In the genomic region with DNA sequence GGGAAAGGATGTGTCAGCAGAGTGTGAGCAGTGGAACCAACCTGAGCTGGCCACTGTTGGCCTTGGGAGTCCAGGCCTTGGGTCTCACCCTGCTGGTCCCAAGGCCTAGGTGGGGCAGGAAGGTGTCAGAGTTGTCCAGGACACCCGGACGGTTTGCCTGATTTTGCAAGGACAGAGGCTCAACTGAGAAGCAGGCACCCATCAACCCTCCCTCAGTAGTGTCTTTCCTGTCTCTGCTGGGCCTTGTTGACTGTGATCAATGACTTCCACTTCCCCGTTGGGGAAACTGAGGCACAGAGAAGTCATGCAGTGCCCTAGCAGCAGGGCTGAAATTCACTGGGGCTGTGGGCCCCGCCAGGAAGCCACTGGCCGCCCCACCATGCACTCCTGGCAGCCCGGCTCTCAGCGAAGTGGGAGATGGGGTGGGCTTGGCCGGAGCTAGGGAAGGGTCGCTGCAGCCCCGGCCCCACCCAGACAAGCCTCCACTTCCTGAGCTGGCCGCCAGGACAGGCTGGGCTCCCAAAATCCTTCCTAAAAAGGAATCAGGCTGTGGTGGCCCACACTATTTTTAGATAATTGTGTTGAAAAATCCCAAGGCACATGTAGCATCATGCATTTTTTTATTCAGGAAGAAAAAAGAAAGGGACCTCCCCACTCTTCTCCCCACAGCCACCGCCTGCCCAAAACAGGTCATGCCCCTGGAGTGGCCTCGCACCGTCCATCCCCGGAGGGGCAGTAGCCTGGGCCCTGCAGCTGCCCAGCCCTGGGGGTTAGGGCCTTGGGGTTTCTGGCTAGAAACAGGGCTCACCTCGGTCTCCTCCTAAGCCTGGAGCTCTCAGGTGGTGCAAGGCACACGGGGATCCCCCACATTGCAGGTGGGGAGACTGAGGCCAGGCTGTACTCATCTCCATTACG, we compare ENCODE assay signal across 28 cellular contexts.
DNase-seq lines count a peak whose midpoint lies in the region; ATAC-seq, FAIRE-seq and TF ChIP-seq lines count a peak whose summit lies in the region.
"Had no signal": no experiment of that assay in that cellular context is flagged by ENCODE, and none has a peak within 500 bp of the region (broad histone marks: within the 10 kb centered on the region; RNA-seq: fewer than 3 reads in every experiment).

No MANE protein-coding gene starts in this region.

- H3K9me3 ChIP-seq in SK-N-SH = no peaks in the 10 kb centered on the region
- H3K9me3 ChIP-seq in mucosa of descending colon = no peaks in the 10 kb centered on the region
- peaks cover 0 to 7% of the 10 kb centered on the region in 2 donors for H3K9me3 ChIP-seq in stomach smooth muscle (ENCODE audit: control insufficient read depth in 2 of 2, low read length in 2 of 2)

- DNase-seq in SK-N-SH (no peak), coronary artery (ENCODE audit: low spot score) (no peak), mucosa of descending colon (peak in 2 of 3 donors; percentile 15 to 34), frontal cortex (ENCODE audit: low spot score in 2 of 2) (no peak), GF-D8 (lab: John Stamatoyannopoulos, UW) (no peak)
- DNase-seq in stimulated activated naive CD4-positive, alpha-beta T cell treated with Interleukin-2 at 50 U/mL for 16 hours (lab: John Stamatoyannopoulos, UW) = no peak
- DNase-seq: activated CD4-positive, alpha-beta T cell treated with anti-CD3 and anti-CD28 coated beads for 36 hours; activated CD8-positive, alpha-beta memory T cell treated with anti-CD3 and anti-CD28 coated beads for 24 hours; activated gamma-delta T cell treated with Interleukin-2 at 50 U/mL for 16 hours; cerebellar nuclear complex; head of caudate nucleus; left cardiac atrium; mesendoderm; NCI-H1417; NCI-H2029 treated with DMSO at 0.1 percent for 48 hours; NCI-H526; occipital lobe; SJCRH30; stimulated activated CD4-positive, alpha-beta T cell treated with anti-CD3 and anti-CD28 coated beads, Interleukin-12 subunit alpha, Interleukin-12 subunit beta, amount 100 ng/mL, for 4 hours; stimulated activated CD4-positive, alpha-beta T cell treated with anti-CD3 and anti-CD28 coated beads, Interleukin-4, amount 100 ng/mL, for 4 hours; T-cell had no signal

- POLR2A ChIA-PET in SK-N-SH (lab: Yijun Ruan, JAX) = no interaction called here

- H3K4me3 ChIP-seq in SK-N-SH (ENCODE audit: low read depth in 2 of 2, low read length in 1 of 2) = no peak overlapping the region
- no peak overlapping the region for H3K4me3 ChIP-seq in coronary artery
- H3K4me3 ChIP-seq in mucosa of descending colon = no peak overlapping the region
- no peak overlapping the region for H3K4me3 ChIP-seq in stomach smooth muscle (ENCODE audit: low read length in 2 of 2)
- H3K4me3 ChIP-seq: SJCRH30 had no signal

- H3K27me3 ChIP-seq in SK-N-SH (ENCODE audit: insufficient read depth) = no peaks in the 10 kb centered on the region
- no peaks in the 10 kb centered on the region for H3K27me3 ChIP-seq in stomach smooth muscle (ENCODE audit: control insufficient read depth in 1 of 2, insufficient read depth in 2 of 2, low read length in 2 of 2)
- H3K27me3 ChIP-seq: SJCRH30 had no signal

- intact Hi-C loops in mucosa of descending colon (cut with DNase I, micrococcal nuclease) = no loop called here

- H2AFZ ChIP-seq in SK-N-SH (ENCODE audit: low read depth) = no peak overlapping the region

- no peak overlapping the region; a peak in 1 of 4 replicates for H3K27ac ChIP-seq in SK-N-SH (ENCODE audit: low read depth in 2 of 2, low read length in 1 of 2)
- H3K27ac ChIP-seq in coronary artery = peak overlapping the region; percentile 87 to 89
- peak overlapping the region; percentile 41 for H3K27ac ChIP-seq in stomach smooth muscle (ENCODE audit: low read length)
- H3K27ac ChIP-seq: 22Rv1, SJCRH30 had no signal

- H3K4me2 ChIP-seq in SK-N-SH = peak overlapping the region; percentile 68

- H3K4me1 ChIP-seq in SK-N-SH (ENCODE audit: control insufficient read depth in 1 of 2, insufficient read depth in 2 of 2, low read depth in 1 of 2, low read length in 1 of 2) (peaks cover 20 to 31% of the 10 kb centered on the region in 2 experiments; a peak in 3 of 4 replicates), mucosa of descending colon (ENCODE audit: low read depth) (peaks cover 10% of the 10 kb centered on the region), stomach smooth muscle (ENCODE audit: control insufficient read depth, insufficient read depth, low read length) (peaks cover 51% of the 10 kb centered on the region)

- H3K36me3 ChIP-seq in SK-N-SH (replicated peaks in 1 of 2; ENCODE audit: control insufficient read depth in 1 of 2, insufficient read depth in 2 of 2, low read length in 1 of 2) = no peaks in the 10 kb centered on the region
- no peaks in the 10 kb centered on the region for H3K36me3 ChIP-seq in mucosa of descending colon (ENCODE audit: low read depth)
- no peaks in the 10 kb centered on the region for H3K36me3 ChIP-seq in stomach smooth muscle (ENCODE audit: control insufficient read depth in 2 of 2, insufficient read depth in 2 of 2, low read length in 2 of 2)
- H3K36me3 ChIP-seq: SJCRH30 had no signal

- H3F3A ChIP-seq in SK-N-SH (replicated peaks; ENCODE audit: insufficient read depth) = no peaks in the 10 kb centered on the region

- WGBS in SK-N-SH (ENCODE audit: low lambda C conversion rate) = 85% methylated on average over 10 of the region's 18 CpGs

- FAIRE-seq in frontal cortex (lab: Jason Lieb, UNC) = no peak
- FAIRE-seq: D721Med, TTC549 had no signal

- CTCF ChIA-PET in SK-N-SH (lab: Yijun Ruan, JAX) = interaction anchor here (0.7 to 2.4 kb wide), 5 partner anchors 11 to 217 kb away, joined by 3 to 10 read pairs (median 4); no protein-coding TSS in a partner anchor

- H4K20me1 ChIP-seq in SK-N-SH (ENCODE audit: insufficient read depth) = no peaks in the 10 kb centered on the region

- H3K9ac ChIP-seq in SK-N-SH = no peak overlapping the region
- no peak overlapping the region for H3K9ac ChIP-seq in stomach smooth muscle (ENCODE audit: low read length in 2 of 2)

- TF ChIP-seq EP300 in SK-N-SH (IDR thresholded peaks at IDR 0.05; ENCODE audit: borderline replicate concordance in 1 of 2, low read depth in 1 of 2, low read length in 1 of 2) = no peak

- no peaks in the 10 kb centered on the region for H3K9me2 ChIP-seq in SK-N-SH

- no peaks in the 10 kb centered on the region for H3K79me2 ChIP-seq in SK-N-SH (ENCODE audit: insufficient read depth)

- ATAC-seq in SK-N-SH treated with all-trans-retinoic acid at 6 μM for 48 hours = no peak
- ATAC-seq in mucosa of descending colon = no peak
- ATAC-seq: activated CD4-positive, alpha-beta T cell treated with anti-CD3 and anti-CD28 coated beads for 36 hours; Panc1; stimulated activated memory B cell treated with anti-CD40 and anti-IgM and Interleukin-4, amounts not matched to agents 10 μg/mL and 1 μg/mL and 100 μg/mL, for 72 hours; T-cell had no signal

- TF ChIP-seq RAD21 in SK-N-SH (IDR thresholded peaks at IDR 0.05; ENCODE audit: low read length) = no peak

- TF ChIP-seq CTCF in SK-N-SH (IDR thresholded peaks at IDR 0.05) (no peak), coronary artery (IDR thresholded peaks at IDR 0.05) (no peak), mucosa of descending colon (IDR thresholded peaks at IDR 0.05) (no peak)

TF ChIP-seq in SK-N-SH, 30 proteins besides CTCF, POLR2A, EP300 and RAD21:
- TF ChIP-seq EZH2phosphoT487 (IDR thresholded peaks at IDR 0.05; ENCODE audit: borderline replicate concordance, low read depth) = no peak
- no peak for TF ChIP-seq YY1 (IDR thresholded peaks at IDR 0.05; ENCODE audit: low read depth)

TF ChIP-seq in SK-N-SH treated with all-trans-retinoic acid at 6 μM for 48 hours, 23 proteins besides CTCF, POLR2A, EP300 and RAD21 (continues in another document):
- no peak for TF ChIP-seq ZNF565 (CRISPR knock-in tag; conservative IDR thresholded peaks at IDR 0.05; ENCODE audit: low read depth)
- no peak for TF ChIP-seq ESRRG (CRISPR knock-in tag; IDR thresholded peaks at IDR 0.05)
- TF ChIP-seq, protein P1, sequence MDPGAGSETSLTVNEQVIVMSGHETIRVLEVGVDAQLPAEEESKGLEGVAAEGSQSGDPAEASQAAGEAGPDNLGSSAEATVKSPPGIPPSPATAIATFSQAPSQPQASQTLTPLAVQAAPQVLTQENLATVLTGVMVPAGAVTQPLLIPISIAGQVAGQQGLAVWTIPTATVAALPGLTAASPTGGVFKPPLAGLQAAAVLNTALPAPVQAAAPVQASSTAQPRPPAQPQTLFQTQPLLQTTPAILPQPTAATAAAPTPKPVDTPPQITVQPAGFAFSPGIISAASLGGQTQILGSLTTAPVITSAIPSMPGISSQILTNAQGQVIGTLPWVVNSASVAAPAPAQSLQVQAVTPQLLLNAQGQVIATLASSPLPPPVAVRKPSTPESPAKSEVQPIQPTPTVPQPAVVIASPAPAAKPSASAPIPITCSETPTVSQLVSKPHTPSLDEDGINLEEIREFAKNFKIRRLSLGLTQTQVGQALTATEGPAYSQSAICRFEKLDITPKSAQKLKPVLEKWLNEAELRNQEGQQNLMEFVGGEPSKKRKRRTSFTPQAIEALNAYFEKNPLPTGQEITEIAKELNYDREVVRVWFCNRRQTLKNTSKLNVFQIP (CRISPR knock-in tag; IDR thresholded peaks at IDR 0.05; ENCODE audit: borderline replicate concordance, low read depth) = no peak
- TF ChIP-seq ZNF8 (CRISPR knock-in tag; IDR thresholded peaks at IDR 0.05) = no peak
- TF ChIP-seq ZC3H10 (CRISPR knock-in tag; IDR thresholded peaks at IDR 0.05) = no peak
- no peak for TF ChIP-seq SNAI2 (CRISPR knock-in tag; IDR thresholded peaks at IDR 0.05)
- no peak for TF ChIP-seq ISL1 (CRISPR knock-in tag; IDR thresholded peaks at IDR 0.05)
- no peak for TF ChIP-seq TOX (CRISPR knock-in tag; IDR thresholded peaks at IDR 0.05; ENCODE audit: borderline replicate concordance)

Comparison
In these comparisons a context has a peak if more than half of its experiments do, and no peak if none do; other contexts are left out.
1. DNase-seq: peak in mucosa of descending colon (2 of 3); none in SK-N-SH (single experiment), coronary artery (single experiment), stimulated activated naive CD4-positive, alpha-beta T cell treated with Interleukin-2 at 50 U/mL for 16 hours (single experiment), frontal cortex (0 of 2) and GF-D8 (single experiment).
2. H3K27ac ChIP-seq: peak in coronary artery (2 of 2) and stomach smooth muscle (single experiment); none in SK-N-SH (0 of 2).